8 cellular contexts compared by ENCODE assay signal in the genomic region with DNA sequence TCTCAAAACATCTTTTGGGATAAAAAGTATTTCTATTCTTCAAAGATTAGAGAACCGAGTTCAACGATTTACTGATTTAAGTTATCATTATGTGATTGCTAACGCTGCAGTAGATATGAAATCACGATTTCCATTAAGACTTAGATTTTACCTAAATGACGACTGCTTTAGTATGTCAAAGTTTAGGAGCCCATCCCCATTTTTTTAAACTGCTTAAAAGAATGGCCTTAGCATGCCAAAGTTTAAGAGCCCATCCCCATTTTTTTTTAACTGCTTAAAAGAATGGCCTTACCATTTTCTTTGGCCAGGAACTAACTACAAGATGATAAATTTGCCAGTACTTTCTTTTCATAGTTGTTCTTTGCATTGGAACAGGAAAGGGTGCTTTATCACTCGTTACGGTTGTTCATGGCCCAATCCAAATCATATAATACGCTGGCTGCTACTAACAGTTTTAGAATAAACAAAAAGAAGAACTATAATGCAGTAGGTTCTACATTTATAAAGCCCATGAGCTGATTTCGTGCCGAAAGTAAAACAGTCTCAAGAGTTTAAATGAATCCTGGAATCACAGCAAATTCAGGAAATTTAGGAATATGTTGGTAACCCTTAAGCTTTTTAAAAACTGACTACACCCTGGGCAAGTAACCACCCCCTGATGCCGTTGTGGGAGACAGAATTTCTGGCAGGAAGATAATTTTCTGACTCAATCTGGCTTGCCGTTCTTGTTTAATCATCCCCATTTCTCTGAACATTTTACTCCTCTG. TPM values are rescaled to one million over a fixed set of nuclear protein-coding genes. Genes with fewer than 3 reads are reported as not detected.
A peak's percentile ranks its signal among the peaks of the same experiment; 100 is the strongest.
DNase-seq lines count a peak whose midpoint lies in the region; ATAC-seq, FAIRE-seq and TF ChIP-seq lines count a peak whose summit lies in the region.

No MANE protein-coding gene starts in this region.

- FAIRE-seq in kidney (lab: Jason Lieb, UNC) (no peak), frontal cortex (lab: Jason Lieb, UNC) (no peak), urothelium cell line (lab: Jason Lieb, UNC) (no peak)

- no peak for ATAC-seq in CD4-positive, CD25-positive, alpha-beta regulatory T cell (ENCODE audit: low read depth in 2 of 2)

- H3K27ac Mint-ChIP-seq in CD4-positive, CD25-positive, alpha-beta regulatory T cell, result peak overlapping the region; percentile 84 to 93 (median 89)
- peak overlapping the region; percentile 96 to 99 (median 99) for H3K27ac Mint-ChIP-seq in IgD-negative memory B cell

- TF ChIP-seq POLR2A in testis (IDR thresholded peaks at IDR 0.05), result no peak

- H3K9ac ChIP-seq in kidney (ENCODE audit: low read length in 2 of 2), result peak overlapping the region; percentile 91 to 98

- peak overlapping the region; percentile 97 for H3K4me3 ChIP-seq in CD4-positive, CD25-positive, alpha-beta regulatory T cell (ENCODE audit: low read depth, low read length)
- H3K4me3 ChIP-seq in kidney (ENCODE audit: low read length in 2 of 2) (peak overlapping the region; percentile 75 to 92), testis (peak overlapping the region; percentile 84 to 94)

- H3K9me3 ChIP-seq in CD4-positive, CD25-positive, alpha-beta regulatory T cell (ENCODE audit: control insufficient read depth in 2 of 2, low read length in 2 of 2), result no peaks in the 10 kb centered on the region
- H3K9me3 ChIP-seq in kidney (ENCODE audit: control insufficient read depth in 1 of 2, low read length in 2 of 2) (no peaks in the 10 kb centered on the region), testis (no peaks in the 10 kb centered on the region)

- TF ChIP-seq CTCF in kidney (IDR thresholded peaks at IDR 0.05; ENCODE audit: borderline replicate concordance, extremely low read depth, insufficient read depth) (no peak), testis (IDR thresholded peaks at IDR 0.05) (no peak)

- H3K36me3 Mint-ChIP-seq in CD4-positive, CD25-positive, alpha-beta regulatory T cell, result no peaks in the 10 kb centered on the region
- peaks cover 1% of the 10 kb centered on the region for H3K36me3 Mint-ChIP-seq in IgD-negative memory B cell

- WGBS in adipose tissue, 3 donors, result 11 to 24% (median 21%) methylated on average over 12 of the region's 12 CpGs
- 8 to 11% methylated on average over 12 of the region's 12 CpGs for WGBS in testis, 2 donors

- peaks cover 16% of the 10 kb centered on the region for H3K27me3 Mint-ChIP-seq in CD4-positive, CD25-positive, alpha-beta regulatory T cell
- no peaks in the 10 kb centered on the region for H3K27me3 Mint-ChIP-seq in IgD-negative memory B cell

- DNase-seq in CD4-positive, CD25-positive, alpha-beta regulatory T cell, result no peak
- no peak for DNase-seq in kidney
- DNase-seq in testis, result no peak
- DNase-seq in frontal cortex (ENCODE audit: low spot score in 2 of 2), result no peak
- no peak for DNase-seq in activated effector memory CD4-positive, alpha-beta T cell treated with Interleukin-2 at 50 U/mL for 16 hours
- DNase-seq in urothelium cell line (ENCODE audit: low spot score), result no peak

- H3K4me3 Mint-ChIP-seq in CD4-positive, CD25-positive, alpha-beta regulatory T cell, result peak overlapping the region; percentile 89 to 99 (median 95)
- peak overlapping the region; percentile 89 to 97 (median 96) for H3K4me3 Mint-ChIP-seq in IgD-negative memory B cell

- H3K36me3 ChIP-seq in CD4-positive, CD25-positive, alpha-beta regulatory T cell (ENCODE audit: control insufficient read depth, insufficient read depth, low read length), result no peaks in the 10 kb centered on the region
- H3K36me3 ChIP-seq in kidney (ENCODE audit: control insufficient read depth in 1 of 2, insufficient read depth in 2 of 2, low read length in 2 of 2) (no peaks in the 10 kb centered on the region), testis (ENCODE audit: low read depth, missing control alignments) (no peaks in the 10 kb centered on the region)

- H3K9me3 Mint-ChIP-seq in CD4-positive, CD25-positive, alpha-beta regulatory T cell, result no peaks in the 10 kb centered on the region
- H3K9me3 Mint-ChIP-seq in IgD-negative memory B cell, result no peaks in the 10 kb centered on the region

- no peaks in the 10 kb centered on the region for H3K27me3 ChIP-seq in CD4-positive, CD25-positive, alpha-beta regulatory T cell (ENCODE audit: control insufficient read depth, insufficient read depth, low read length)
- no peaks in the 10 kb centered on the region for H3K27me3 ChIP-seq in testis

- intact Hi-C loops in kidney (cut with DNase I) (no loop called here), testis (cut with DNase I; ENCODE audit: low total_unique reads) (no loop called here)

- peak overlapping the region; percentile 95 for H3K27ac ChIP-seq in CD4-positive, CD25-positive, alpha-beta regulatory T cell (ENCODE audit: insufficient read depth, low read length, poor library complexity, severe bottlenecking)
- peak overlapping the region; percentile 16 for H3K27ac ChIP-seq in adipose tissue (ENCODE audit: low read depth, low read length)
- peak overlapping the region; percentile 93 to 100 for H3K27ac ChIP-seq in kidney (ENCODE audit: low read depth in 2 of 2, low read length in 2 of 2)
- peak overlapping the region; percentile 100 for H3K27ac ChIP-seq in testis

- H3K4me1 ChIP-seq in CD4-positive, CD25-positive, alpha-beta regulatory T cell (ENCODE audit: control insufficient read depth, insufficient read depth, low read length, poor library complexity, severe bottlenecking), result peaks cover 23% of the 10 kb centered on the region
- peaks cover 0 to 5% of the 10 kb centered on the region in 2 donors for H3K4me1 ChIP-seq in kidney (ENCODE audit: control insufficient read depth in 1 of 2, insufficient read depth in 1 of 2, low read depth in 1 of 2, low read length in 2 of 2)
- peaks cover 11% of the 10 kb centered on the region for H3K4me1 ChIP-seq in testis

- peaks cover 15 to 25% (median 23%) of the 10 kb centered on the region in 4 donors for H3K4me1 Mint-ChIP-seq in CD4-positive, CD25-positive, alpha-beta regulatory T cell
- peaks cover 15 to 22% (median 19%) of the 10 kb centered on the region in 3 donors for H3K4me1 Mint-ChIP-seq in IgD-negative memory B cell

RNA-seq across cellular contexts. Expression of a gene that starts 0.9 kb away (rescaled TPM):
- 49.0 TPM for total RNA-seq in CD4-positive, CD25-positive, alpha-beta regulatory T cell
- 1 to 10 TPM; 4.9 to 6.8 (median 6.4) TPM for polyA plus RNA-seq in CD4-positive, CD25-positive, alpha-beta regulatory T cell
- polyA plus RNA-seq in IgD-negative memory B cell, result 13.8 TPM
- 10 to 100 TPM in 2 of 3 donors, 1 to 10 TPM in 1; 3.1 to 17.2 (median 16.8) TPM for polyA plus RNA-seq in adipose tissue
- 25.3 TPM for total RNA-seq in kidney
- 13.4 TPM for polyA plus RNA-seq in kidney (ENCODE audit: insufficient read depth, low read depth, low replicate concordance)
- total RNA-seq in testis, result 10 to 100 TPM; 37.7 to 43.7 TPM
- 47.0 TPM for polyA plus RNA-seq in testis (ENCODE audit: insufficient read depth, low read depth, low replicate concordance)
- 11.0 TPM for total RNA-seq in frontal cortex

Comparison
In these comparisons a context has a peak if more than half of its experiments do, and no peak if none do; other contexts are left out.
1. H3K27ac ChIP-seq: peak in every context shown above with its lines; median percentile 100 in testis; 96 in kidney; 95 in CD4-positive, CD25-positive, alpha-beta regulatory T cell; 16 in adipose tissue.